8 cellular contexts compared by ENCODE assay signal in the genomic region with DNA sequence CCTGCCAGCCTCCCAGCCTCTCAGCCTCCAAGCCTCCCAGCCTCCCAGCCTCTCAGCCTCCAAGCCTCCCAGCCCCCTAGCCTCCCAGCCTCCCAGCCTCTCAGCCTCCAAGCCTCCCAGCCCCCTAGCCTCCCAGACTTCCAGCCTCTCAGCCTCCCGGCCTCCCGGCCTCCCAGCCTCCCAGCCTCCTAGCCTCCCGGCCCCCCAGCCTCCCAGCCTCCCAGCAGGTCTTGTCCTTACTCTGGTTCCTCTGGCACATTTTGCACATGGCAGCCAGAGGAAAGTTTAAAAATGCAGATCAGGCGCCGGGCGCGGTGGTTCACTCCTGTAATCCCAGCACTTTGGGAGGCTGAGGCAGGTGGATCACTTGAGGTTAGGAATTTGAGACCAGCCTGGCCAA. TPM values are rescaled to one million over a fixed set of nuclear protein-coding genes. Genes with fewer than 3 reads are reported as not detected.
DNase-seq lines count a peak whose midpoint lies in the region; ATAC-seq and TF ChIP-seq lines count a peak whose summit lies in the region.
"Not testable (repeated sequence)": the region's sequence is repeated elsewhere in the genome, so short reads cannot be mapped to it uniquely, and the experiment has no call there.

No MANE protein-coding gene starts in this region.

- H3K9me3 Mint-ChIP-seq in CD14-positive monocyte, result peaks cover 4 to 15% (median 8%) of the 10 kb centered on the region in 7 donors
- not testable (repeated sequence) for H3K9me3 Mint-ChIP-seq in activated CD4-positive, alpha-beta T cell treated with anti-CD3 and anti-CD28 coated beads for 36 hours (ENCODE audit: low read depth); natural killer cell treated with Interleukin-12 subunit alpha and Interleukin-12 subunit beta and Interleukin-15 and Interleukin-18, amount 100 ng/mL, for 72 hours

- ATAC-seq in activated CD4-positive, alpha-beta T cell treated with anti-CD3 and anti-CD28 coated beads for 36 hours; Right ventricle myocardium superior (ENCODE audit: poor library complexity); left colon; natural killer cell treated with Interleukin-12 subunit alpha and Interleukin-12 subunit beta and Interleukin-15 and Interleukin-18, amount 100 ng/mL, for 72 hours; sciatic nerve: not testable (repeated sequence)

- not testable (repeated sequence) for H3K27me3 Mint-ChIP-seq in CD14-positive monocyte (ENCODE audit: low read depth in 3 of 3); activated CD4-positive, alpha-beta T cell treated with anti-CD3 and anti-CD28 coated beads for 36 hours; natural killer cell treated with Interleukin-12 subunit alpha and Interleukin-12 subunit beta and Interleukin-15 and Interleukin-18, amount 100 ng/mL, for 72 hours

- not testable (repeated sequence) for H3K4me1 ChIP-seq in suprapubic skin

- TF ChIP-seq EP300 in suprapubic skin (IDR thresholded peaks at IDR 0.05), result not testable (repeated sequence)

- WGBS in suprapubic skin, result 96% methylated on average over 7 of the region's 7 CpGs

- not testable (repeated sequence) for H3K9me3 ChIP-seq in suprapubic skin

- CTCF ChIA-PET in activated CD4-positive, alpha-beta T cell treated with anti-CD3 and anti-CD28 coated beads for 36 hours (lab: Charles Lee), result not testable (repeated sequence)

- H3K4me3 ChIP-seq in suprapubic skin, result not testable (repeated sequence)

- H3K4me3 Mint-ChIP-seq in CD14-positive monocyte; activated CD4-positive, alpha-beta T cell treated with anti-CD3 and anti-CD28 coated beads for 36 hours; natural killer cell treated with Interleukin-12 subunit alpha and Interleukin-12 subunit beta and Interleukin-15 and Interleukin-18, amount 100 ng/mL, for 72 hours: not testable (repeated sequence)

- H3K36me3 Mint-ChIP-seq in CD14-positive monocyte; activated CD4-positive, alpha-beta T cell treated with anti-CD3 and anti-CD28 coated beads for 36 hours (ENCODE audit: low read depth); natural killer cell treated with Interleukin-12 subunit alpha and Interleukin-12 subunit beta and Interleukin-15 and Interleukin-18, amount 100 ng/mL, for 72 hours: not testable (repeated sequence)

- DNase-seq in CD14-positive monocyte (ENCODE audit: low spot score), result peak; percentile 39
- peak; percentile 1 for DNase-seq in activated CD4-positive, alpha-beta T cell treated with anti-CD3 and anti-CD28 coated beads for 36 hours
- DNase-seq in activated naive CD4-positive, alpha-beta T cell treated with anti-CD3 and anti-CD28 coated beads, Interleukin-2, amount 50 U/mL, for 16 hours, result peak; percentile 2
- DNase-seq in Right ventricle myocardium superior, result peak; percentile 6
- peak; percentile 0 to 1 for DNase-seq in left colon
- peak; percentile 26 for DNase-seq in natural killer cell treated with Interleukin-12 subunit alpha and Interleukin-12 subunit beta and Interleukin-15 and Interleukin-18, amount 100 ng/mL, for 72 hours (ENCODE audit: low spot score)
- DNase-seq in sciatic nerve (ENCODE audit: low spot score), result peak; percentile 51
- peak; percentile 19 to 26 for DNase-seq in suprapubic skin (ENCODE audit: low spot score in 2 of 2)

- not testable (repeated sequence) for TF ChIP-seq CTCF in CD14-positive monocyte (IDR thresholded peaks at IDR 0.05); suprapubic skin (IDR thresholded peaks at IDR 0.05)

- H3K27ac Mint-ChIP-seq in CD14-positive monocyte; activated CD4-positive, alpha-beta T cell treated with anti-CD3 and anti-CD28 coated beads for 36 hours; natural killer cell treated with Interleukin-12 subunit alpha and Interleukin-12 subunit beta and Interleukin-15 and Interleukin-18, amount 100 ng/mL, for 72 hours: not testable (repeated sequence)

- POLR2A ChIA-PET in activated CD4-positive, alpha-beta T cell treated with anti-CD3 and anti-CD28 coated beads for 36 hours (lab: Charles Lee), result interaction anchor here (0.7 kb wide), 1 partner anchor 451 kb away, joined by 6 read pairs; no protein-coding TSS in a partner anchor

- TF ChIP-seq POLR2A in suprapubic skin (IDR thresholded peaks at IDR 0.05), result not testable (repeated sequence)

- peaks cover 68% of the 10 kb centered on the region for H3K27me3 ChIP-seq in suprapubic skin

- not testable (repeated sequence) for H3K4me1 Mint-ChIP-seq in CD14-positive monocyte; activated CD4-positive, alpha-beta T cell treated with anti-CD3 and anti-CD28 coated beads for 36 hours; natural killer cell treated with Interleukin-12 subunit alpha and Interleukin-12 subunit beta and Interleukin-15 and Interleukin-18, amount 100 ng/mL, for 72 hours (ENCODE audit: low read depth in 2 of 2)

- intact Hi-C loops in CD14-positive monocyte (cut with micrococcal nuclease); activated CD4-positive, alpha-beta T cell treated with anti-CD3 and anti-CD28 coated beads for 36 hours (cut with DNase I, micrococcal nuclease); Right ventricle myocardium superior (cut with DNase I); left colon (cut with DNase I, micrococcal nuclease); sciatic nerve (cut with DNase I): not testable (repeated sequence)

- H3K27ac ChIP-seq in suprapubic skin, result not testable (repeated sequence)

- not testable (repeated sequence) for H3K36me3 ChIP-seq in suprapubic skin

RNA-seq across cellular contexts. Expression of a gene that starts 2.5 kb away (rescaled TPM):
- polyA plus RNA-seq in CD14-positive monocyte, result under 1 TPM in 1 of 2 donors, not detected in 1; 0.03 TPM
- 1 to 10 TPM; 1.3 TPM for total RNA-seq in activated CD4-positive, alpha-beta T cell treated with anti-CD3 and anti-CD28 coated beads for 36 hours
- total RNA-seq in Right ventricle myocardium superior, result 0.56 TPM
- under 1 TPM; 0.43 to 0.67 TPM for total RNA-seq in left colon
- under 1 TPM; 0.40 to 0.56 TPM for total RNA-seq in natural killer cell treated with Interleukin-12 subunit alpha and Interleukin-12 subunit beta and Interleukin-15 and Interleukin-18, amount 100 ng/mL, for 72 hours
- 1.4 TPM for total RNA-seq in sciatic nerve
- under 1 TPM in 2 of 4 donors, not detected in 2; 0.17 to 0.56 TPM for total RNA-seq in suprapubic skin

Comparison
In these comparisons a context has a peak if more than half of its experiments do, and no peak if none do; other contexts are left out.
1. DNase-seq: peak in every context shown above with its lines; median percentile 51 in sciatic nerve; 39 in CD14-positive monocyte; 26 in natural killer cell treated with Interleukin-12 subunit alpha and Interleukin-12 subunit beta and Interleukin-15 and Interleukin-18, amount 100 ng/mL, for 72 hours; 22 in suprapubic skin; 6 in Right ventricle myocardium superior; 2 in activated naive CD4-positive, alpha-beta T cell treated with anti-CD3 and anti-CD28 coated beads, Interleukin-2, amount 50 U/mL, for 16 hours; 1 in activated CD4-positive, alpha-beta T cell treated with anti-CD3 and anti-CD28 coated beads for 36 hours; 0 in left colon.